In the genomic region with DNA sequence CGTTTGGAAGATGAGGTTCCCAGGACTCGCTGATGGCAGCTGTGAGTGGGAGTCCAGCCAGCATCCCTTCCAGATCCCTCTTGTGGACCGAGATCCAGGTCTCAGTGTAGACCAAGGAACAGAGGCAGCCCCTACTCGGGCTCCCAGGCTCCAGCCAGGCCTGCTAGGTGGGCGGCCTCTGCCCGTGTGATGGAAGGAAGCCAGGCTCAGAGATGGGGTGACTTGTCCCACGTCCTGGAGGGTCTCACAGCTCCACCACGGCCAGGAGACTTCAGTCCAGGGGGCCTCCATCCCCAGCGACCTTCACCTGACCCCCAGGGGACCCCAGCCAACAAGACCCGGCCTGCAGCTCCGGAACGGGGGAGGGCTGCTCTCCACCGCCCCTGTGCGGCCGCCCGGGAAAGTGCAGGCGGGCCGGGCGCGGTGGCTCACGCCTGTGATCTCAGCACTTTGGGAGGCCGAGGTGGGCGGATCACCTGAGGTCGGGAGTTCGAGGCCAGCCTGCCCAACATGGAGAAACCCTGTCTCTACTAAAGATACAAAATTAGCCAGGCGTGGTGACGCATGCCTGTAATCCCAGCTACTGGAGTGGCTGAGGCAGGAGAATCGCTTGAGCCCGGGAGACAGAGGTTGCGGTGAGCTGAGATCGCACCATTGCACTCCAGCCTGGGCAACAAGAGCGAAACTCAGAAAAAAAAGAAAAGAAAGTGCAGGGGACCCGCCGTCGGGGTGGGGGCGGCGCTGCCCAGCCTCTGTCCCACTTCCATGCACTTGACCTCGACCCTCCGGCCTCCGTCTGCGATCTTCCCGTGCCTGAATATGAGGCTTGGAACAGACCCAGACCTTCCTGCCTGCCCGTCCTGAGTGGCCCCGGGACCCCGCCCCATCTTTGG, we compare ENCODE assay signal across 1 cellular context.
TF ChIP-seq lines count a peak whose summit lies in the region.

No MANE protein-coding gene starts in this region.

TF ChIP-seq in K562, 482 proteins besides CTCF, POLR2A, EP300 and RAD21 (continues in another document):
- peak; percentile 35 for TF ChIP-seq CHD4 (IDR thresholded peaks at IDR 0.05; ENCODE audit: insufficient read depth, insufficient replicate concordance, low read depth, low read length, poor library complexity, severe bottlenecking)
- peak; percentile 79 for TF ChIP-seq SMARCA5 (IDR thresholded peaks at IDR 0.05)
- TF ChIP-seq CXXC5 (CRISPR knock-in tag; IDR thresholded peaks at IDR 0.05): peak; percentile 55
- TF ChIP-seq BCL6 (CRISPR knock-in tag; IDR thresholded peaks at IDR 0.05): no peak
- TF ChIP-seq CREB1 (IDR thresholded peaks at IDR 0.05): no peak
- TF ChIP-seq CREB1 (CRISPR knock-in tag; IDR thresholded peaks at IDR 0.05): 0 out of 2 replicates have a peak, but pooled peaks have one; percentile 24
- TF ChIP-seq RBM14 (IDR thresholded peaks at IDR 0.05; ENCODE audit: borderline replicate concordance, insufficient read depth, low read depth, low read length): no peak
- TF ChIP-seq TRIM24 (IDR thresholded peaks at IDR 0.05): peak in 1 of 2 experiments; percentile 57; a peak in 1 of 4 replicates
- TF ChIP-seq, protein P1, sequence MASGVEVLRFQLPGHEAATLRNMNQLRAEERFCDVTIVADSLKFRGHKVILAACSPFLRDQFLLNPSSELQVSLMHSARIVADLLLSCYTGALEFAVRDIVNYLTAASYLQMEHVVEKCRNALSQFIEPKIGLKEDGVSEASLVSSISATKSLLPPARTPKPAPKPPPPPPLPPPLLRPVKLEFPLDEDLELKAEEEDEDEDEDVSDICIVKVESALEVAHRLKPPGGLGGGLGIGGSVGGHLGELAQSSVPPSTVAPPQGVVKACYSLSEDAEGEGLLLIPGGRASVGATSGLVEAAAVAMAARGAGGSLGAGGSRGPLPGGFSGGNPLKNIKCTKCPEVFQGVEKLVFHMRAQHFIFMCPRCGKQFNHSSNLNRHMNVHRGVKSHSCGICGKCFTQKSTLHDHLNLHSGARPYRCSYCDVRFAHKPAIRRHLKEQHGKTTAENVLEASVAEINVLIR (CRISPR knock-in tag; IDR thresholded peaks at IDR 0.05): no peak
- TF ChIP-seq XRCC5 (IDR thresholded peaks at IDR 0.05; ENCODE audit: low read depth, low read length): 0 out of 2 replicates have a peak, but pooled peaks have one; percentile 65
- TF ChIP-seq ATF1 (CRISPR knock-in tag; IDR thresholded peaks at IDR 0.05): no peak
- peak; percentile 30; the same call in 1 of the 2 replicates for TF ChIP-seq ATF1 (tag; IDR thresholded peaks at IDR 0.05)
- 0 out of 2 replicates have a peak, but pooled peaks have one; percentile 7 for TF ChIP-seq ZBTB1 (CRISPR knock-in tag; IDR thresholded peaks at IDR 0.05; ENCODE audit: borderline replicate concordance, low read depth)
- TF ChIP-seq, protein P2, sequence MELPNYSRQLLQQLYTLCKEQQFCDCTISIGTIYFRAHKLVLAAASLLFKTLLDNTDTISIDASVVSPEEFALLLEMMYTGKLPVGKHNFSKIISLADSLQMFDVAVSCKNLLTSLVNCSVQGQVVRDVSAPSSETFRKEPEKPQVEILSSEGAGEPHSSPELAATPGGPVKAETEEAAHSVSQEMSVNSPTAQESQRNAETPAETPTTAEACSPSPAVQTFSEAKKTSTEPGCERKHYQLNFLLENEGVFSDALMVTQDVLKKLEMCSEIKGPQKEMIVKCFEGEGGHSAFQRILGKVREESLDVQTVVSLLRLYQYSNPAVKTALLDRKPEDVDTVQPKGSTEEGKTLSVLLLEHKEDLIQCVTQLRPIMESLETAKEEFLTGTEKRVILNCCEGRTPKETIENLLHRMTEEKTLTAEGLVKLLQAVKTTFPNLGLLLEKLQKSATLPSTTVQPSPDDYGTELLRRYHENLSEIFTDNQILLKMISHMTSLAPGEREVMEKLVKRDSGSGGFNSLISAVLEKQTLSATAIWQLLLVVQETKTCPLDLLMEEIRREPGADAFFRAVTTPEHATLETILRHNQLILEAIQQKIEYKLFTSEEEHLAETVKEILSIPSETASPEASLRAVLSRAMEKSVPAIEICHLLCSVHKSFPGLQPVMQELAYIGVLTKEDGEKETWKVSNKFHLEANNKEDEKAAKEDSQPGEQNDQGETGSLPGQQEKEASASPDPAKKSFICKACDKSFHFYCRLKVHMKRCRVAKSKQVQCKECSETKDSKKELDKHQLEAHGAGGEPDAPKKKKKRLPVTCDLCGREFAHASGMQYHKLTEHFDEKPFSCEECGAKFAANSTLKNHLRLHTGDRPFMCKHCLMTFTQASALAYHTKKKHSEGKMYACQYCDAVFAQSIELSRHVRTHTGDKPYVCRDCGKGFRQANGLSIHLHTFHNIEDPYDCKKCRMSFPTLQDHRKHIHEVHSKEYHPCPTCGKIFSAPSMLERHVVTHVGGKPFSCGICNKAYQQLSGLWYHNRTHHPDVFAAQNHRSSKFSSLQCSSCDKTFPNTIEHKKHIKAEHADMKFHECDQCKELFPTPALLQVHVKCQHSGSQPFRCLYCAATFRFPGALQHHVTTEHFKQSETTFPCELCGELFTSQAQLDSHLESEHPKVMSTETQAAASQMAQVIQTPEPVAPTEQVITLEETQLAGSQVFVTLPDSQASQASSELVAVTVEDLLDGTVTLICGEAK (IDR thresholded peaks at IDR 0.05): no peak
- TF ChIP-seq, protein P2 (CRISPR knock-in tag; IDR thresholded peaks at IDR 0.05): no peak
- no peak for TF ChIP-seq HSF4 (CRISPR knock-in tag; IDR thresholded peaks at IDR 0.05; ENCODE audit: borderline replicate concordance)
- TF ChIP-seq CBX3 (IDR thresholded peaks at IDR 0.05; ENCODE audit: borderline replicate concordance in 1 of 2, low read length in 2 of 2): peak in 1 of 2 experiments; percentile 70; a peak in 1 of 3 replicates
- peak; percentile 96 for TF ChIP-seq EGR1 (conservative IDR thresholded peaks at IDR 0.05)
- 0 out of 2 replicates have a peak, but pooled peaks have one; percentile 19 for TF ChIP-seq STAG1 (CRISPR knock-in tag; IDR thresholded peaks at IDR 0.05; ENCODE audit: borderline replicate concordance)
- peak; percentile 41 for TF ChIP-seq NFIC (IDR thresholded peaks at IDR 0.05)
- peak; percentile 47; the same call in 1 of the 2 replicates for TF ChIP-seq MIER1 (IDR thresholded peaks at IDR 0.05; ENCODE audit: low read depth)
- no peak for TF ChIP-seq THRAP3 (IDR thresholded peaks at IDR 0.05; ENCODE audit: borderline replicate concordance)
- TF ChIP-seq ETV5 (CRISPR knock-in tag; IDR thresholded peaks at IDR 0.05; ENCODE audit: low read depth): 0 out of 2 replicates have a peak, but pooled peaks have one; percentile 35
- peak; percentile 36; the same call in 1 of the 2 replicates for TF ChIP-seq SP1 (CRISPR knock-in tag; IDR thresholded peaks at IDR 0.05)
- peak; percentile 34; the same call in 1 of the 2 replicates for TF ChIP-seq CC2D1A (IDR thresholded peaks at IDR 0.05)
- TF ChIP-seq TRIM28 (IDR thresholded peaks at IDR 0.05): peak; percentile 71; the same call in 1 of the 2 replicates
- TF ChIP-seq HDAC2 (IDR thresholded peaks at IDR 0.05): peak; percentile 77; the same call in 1 of the 2 replicates
- TF ChIP-seq, protein P3, sequence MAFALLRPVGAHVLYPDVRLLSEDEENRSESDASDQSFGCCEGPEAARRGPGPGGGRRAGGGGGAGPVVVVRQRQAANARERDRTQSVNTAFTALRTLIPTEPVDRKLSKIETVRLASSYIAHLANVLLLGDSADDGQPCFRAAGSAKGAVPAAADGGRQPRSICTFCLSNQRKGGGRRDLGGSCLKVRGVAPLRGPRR (CRISPR knock-in tag; IDR thresholded peaks at IDR 0.05): no peak
- TF ChIP-seq, protein P4, sequence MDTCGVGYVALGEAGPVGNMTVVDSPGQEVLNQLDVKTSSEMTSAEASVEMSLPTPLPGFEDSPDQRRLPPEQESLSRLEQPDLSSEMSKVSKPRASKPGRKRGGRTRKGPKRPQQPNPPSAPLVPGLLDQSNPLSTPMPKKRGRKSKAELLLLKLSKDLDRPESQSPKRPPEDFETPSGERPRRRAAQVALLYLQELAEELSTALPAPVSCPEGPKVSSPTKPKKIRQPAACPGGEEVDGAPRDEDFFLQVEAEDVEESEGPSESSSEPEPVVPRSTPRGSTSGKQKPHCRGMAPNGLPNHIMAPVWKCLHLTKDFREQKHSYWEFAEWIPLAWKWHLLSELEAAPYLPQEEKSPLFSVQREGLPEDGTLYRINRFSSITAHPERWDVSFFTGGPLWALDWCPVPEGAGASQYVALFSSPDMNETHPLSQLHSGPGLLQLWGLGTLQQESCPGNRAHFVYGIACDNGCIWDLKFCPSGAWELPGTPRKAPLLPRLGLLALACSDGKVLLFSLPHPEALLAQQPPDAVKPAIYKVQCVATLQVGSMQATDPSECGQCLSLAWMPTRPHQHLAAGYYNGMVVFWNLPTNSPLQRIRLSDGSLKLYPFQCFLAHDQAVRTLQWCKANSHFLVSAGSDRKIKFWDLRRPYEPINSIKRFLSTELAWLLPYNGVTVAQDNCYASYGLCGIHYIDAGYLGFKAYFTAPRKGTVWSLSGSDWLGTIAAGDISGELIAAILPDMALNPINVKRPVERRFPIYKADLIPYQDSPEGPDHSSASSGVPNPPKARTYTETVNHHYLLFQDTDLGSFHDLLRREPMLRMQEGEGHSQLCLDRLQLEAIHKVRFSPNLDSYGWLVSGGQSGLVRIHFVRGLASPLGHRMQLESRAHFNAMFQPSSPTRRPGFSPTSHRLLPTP (IDR thresholded peaks at IDR 0.05; ENCODE audit: borderline replicate concordance, extremely low read depth, insufficient read length): peak; percentile 49
- TF ChIP-seq NBN (IDR thresholded peaks at IDR 0.05; ENCODE audit: low read depth): 0 out of 2 replicates have a peak, but pooled peaks have one; percentile 31
- peak; percentile 92 for TF ChIP-seq BCOR (IDR thresholded peaks at IDR 0.05)
- no peak for TF ChIP-seq MECOM (CRISPR knock-in tag; IDR thresholded peaks at IDR 0.05)
- peak; percentile 24; the same call in 1 of the 2 replicates for TF ChIP-seq ARID1B (IDR thresholded peaks at IDR 0.05)
- 0 out of 2 replicates have a peak, but pooled peaks have one; percentile 55 for TF ChIP-seq CBFB (CRISPR knock-in tag; IDR thresholded peaks at IDR 0.05)
- peak; percentile 38 to 48; a peak in 3 of 4 replicates for TF ChIP-seq MAZ (CRISPR knock-in tag; conservative IDR thresholded peaks at IDR 0.05 in 1 of 2, IDR thresholded peaks at IDR 0.05 in 1 of 2)
- TF ChIP-seq SMAD4 (CRISPR knock-in tag; conservative IDR thresholded peaks at IDR 0.05): peak; percentile 56; the same call in 1 of the 2 replicates
- TF ChIP-seq ATF7 (IDR thresholded peaks at IDR 0.05): peak; percentile 51; the same call in 1 of the 2 replicates
- TF ChIP-seq KHSRP (IDR thresholded peaks at IDR 0.05): no peak
- 0 out of 2 replicates have a peak, but pooled peaks have one; percentile 54 for TF ChIP-seq MTA3 (IDR thresholded peaks at IDR 0.05; ENCODE audit: borderline replicate concordance)
- TF ChIP-seq NRF1 (conservative IDR thresholded peaks at IDR 0.05 in 1 of 2, IDR thresholded peaks at IDR 0.05 in 1 of 2): peak in 1 of 2 experiments; percentile 33; a peak in 1 of 4 replicates
- TF ChIP-seq, protein P5, sequence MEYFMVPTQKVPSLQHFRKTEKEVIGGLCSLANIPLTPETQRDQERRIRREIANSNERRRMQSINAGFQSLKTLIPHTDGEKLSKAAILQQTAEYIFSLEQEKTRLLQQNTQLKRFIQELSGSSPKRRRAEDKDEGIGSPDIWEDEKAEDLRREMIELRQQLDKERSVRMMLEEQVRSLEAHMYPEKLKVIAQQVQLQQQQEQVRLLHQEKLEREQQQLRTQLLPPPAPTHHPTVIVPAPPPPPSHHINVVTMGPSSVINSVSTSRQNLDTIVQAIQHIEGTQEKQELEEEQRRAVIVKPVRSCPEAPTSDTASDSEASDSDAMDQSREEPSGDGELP (CRISPR knock-in tag; IDR thresholded peaks at IDR 0.05; ENCODE audit: borderline replicate concordance): peak; percentile 69; the same call in 1 of the 2 replicates
- no peak for TF ChIP-seq ZNF121 (CRISPR knock-in tag; conservative IDR thresholded peaks at IDR 0.05)
- TF ChIP-seq ZNF561 (CRISPR knock-in tag; conservative IDR thresholded peaks at IDR 0.05): no peak
- TF ChIP-seq POLR3A (IDR thresholded peaks at IDR 0.05; ENCODE audit: borderline replicate concordance, extremely low read depth, insufficient read depth, insufficient read length): no peak
- TF ChIP-seq ESRRA (IDR thresholded peaks at IDR 0.05; ENCODE audit: borderline replicate concordance, low read depth): peak; percentile 85
- TF ChIP-seq KLF16 (IDR thresholded peaks at IDR 0.05): peak; percentile 54; the same call in 1 of the 2 replicates
- TF ChIP-seq PML (IDR thresholded peaks at IDR 0.05; ENCODE audit: low read length): no peak
- TF ChIP-seq ADNP (tag; IDR thresholded peaks at IDR 0.05): peak; percentile 90
- no peak for TF ChIP-seq BDP1 (IDR thresholded peaks at IDR 0.05; ENCODE audit: insufficient read depth, insufficient read length)
- TF ChIP-seq U2AF1 (optimal IDR thresholded peaks at IDR 0.05; ENCODE audit: low read depth, low read length): no peak
- no peak for TF ChIP-seq KLF6 (CRISPR knock-in tag; IDR thresholded peaks at IDR 0.05; ENCODE audit: borderline replicate concordance)
- peak; percentile 45 for TF ChIP-seq ZFX (CRISPR knock-in tag; IDR thresholded peaks at IDR 0.05)
- no peak for TF ChIP-seq MYC (IDR thresholded peaks at IDR 0.05; ENCODE audit: low read depth, low read length)
- 0 out of 2 replicates have a peak, but pooled peaks have one; percentile 44 for TF ChIP-seq MYC (CRISPR knock-in tag; IDR thresholded peaks at IDR 0.05; ENCODE audit: borderline replicate concordance, low read depth)
- 0 out of 2 replicates have a peak, but pooled peaks have one; percentile 7 for TF ChIP-seq ARID2 (IDR thresholded peaks at IDR 0.05)
- TF ChIP-seq KLF13 (tag; IDR thresholded peaks at IDR 0.05; ENCODE audit: borderline replicate concordance, low read depth): peak; percentile 83; the same call in 1 of the 2 replicates
